In genomic region chr1:179935909-179936496, GRCh38 we compare ENCODE assay signal across 1 cellular context.
TF ChIP-seq lines count a peak whose summit lies in the region.

No MANE protein-coding gene starts in this region.

TF ChIP-seq in HEK293, 187 proteins besides CTCF, POLR2A, EP300 and RAD21 (continued from another document):
- TF ChIP-seq PRDM6 (tag by site-specific recombination; IDR thresholded peaks at IDR 0.05) (peak; percentile 45), MZF1 (tag by site-specific recombination; IDR thresholded peaks at IDR 0.05; ENCODE audit: borderline replicate concordance) (peak; percentile 58), PRDM1 (tag by site-specific recombination; IDR thresholded peaks at IDR 0.05) (0 out of 2 replicates have a peak, but pooled peaks have one; percentile 13)
- TF ChIP-seq, protein P1, sequence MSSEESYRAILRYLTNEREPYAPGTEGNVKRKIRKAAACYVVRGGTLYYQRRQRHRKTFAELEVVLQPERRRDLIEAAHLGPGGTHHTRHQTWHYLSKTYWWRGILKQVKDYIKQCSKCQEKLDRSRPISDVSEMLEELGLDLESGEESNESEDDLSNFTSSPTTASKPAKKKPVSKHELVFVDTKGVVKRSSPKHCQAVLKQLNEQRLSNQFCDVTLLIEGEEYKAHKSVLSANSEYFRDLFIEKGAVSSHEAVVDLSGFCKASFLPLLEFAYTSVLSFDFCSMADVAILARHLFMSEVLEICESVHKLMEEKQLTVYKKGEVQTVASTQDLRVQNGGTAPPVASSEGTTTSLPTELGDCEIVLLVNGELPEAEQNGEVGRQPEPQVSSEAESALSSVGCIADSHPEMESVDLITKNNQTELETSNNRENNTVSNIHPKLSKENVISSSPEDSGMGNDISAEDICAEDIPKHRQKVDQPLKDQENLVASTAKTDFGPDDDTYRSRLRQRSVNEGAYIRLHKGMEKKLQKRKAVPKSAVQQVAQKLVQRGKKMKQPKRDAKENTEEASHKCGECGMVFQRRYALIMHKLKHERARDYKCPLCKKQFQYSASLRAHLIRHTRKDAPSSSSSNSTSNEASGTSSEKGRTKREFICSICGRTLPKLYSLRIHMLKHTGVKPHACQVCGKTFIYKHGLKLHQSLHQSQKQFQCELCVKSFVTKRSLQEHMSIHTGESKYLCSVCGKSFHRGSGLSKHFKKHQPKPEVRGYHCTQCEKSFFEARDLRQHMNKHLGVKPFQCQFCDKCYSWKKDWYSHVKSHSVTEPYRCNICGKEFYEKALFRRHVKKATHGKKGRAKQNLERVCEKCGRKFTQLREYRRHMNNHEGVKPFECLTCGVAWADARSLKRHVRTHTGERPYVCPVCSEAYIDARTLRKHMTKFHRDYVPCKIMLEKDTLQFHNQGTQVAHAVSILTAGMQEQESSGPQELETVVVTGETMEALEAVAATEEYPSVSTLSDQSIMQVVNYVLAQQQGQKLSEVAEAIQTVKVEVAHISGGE (tag by site-specific recombination; conservative IDR thresholded peaks at IDR 0.05; ENCODE audit: low read depth), result no peak
